In genomic region chr2:239389414-239390329, GRCh38 we compare ENCODE assay signal across 23 cellular contexts.
"Had no signal": no experiment of that assay in that cellular context is flagged by ENCODE, and none has a peak within 500 bp of the region (broad histone marks: within the 10 kb centered on the region; RNA-seq: fewer than 3 reads in every experiment).

No MANE protein-coding gene starts in this region.

- DNase-seq: activated CD4-positive, alpha-beta T cell treated with anti-CD3 and anti-CD28 coated beads for 1 hour; activated CD4-positive, alpha-beta T cell treated with anti-CD3 and anti-CD28 coated beads, Interleukin-2, amount 50 U/mL, for 1 hour; activated CD8-positive, alpha-beta T cell treated with anti-CD3 and anti-CD28 coated beads, Interleukin-2, amount 10 ng/mL, durations not matched to agents 7 days and 5 days; activated naive CD4-positive, alpha-beta T cell; activated naive CD8-positive, alpha-beta T cell treated with anti-CD3 and anti-CD28 coated beads for 36 hours; amygdala; caudate nucleus; dermis blood vessel endothelial cell; effector memory CD4-positive, alpha-beta T cell; foreskin keratinocyte; left ventricle myocardium inferior; stimulated activated CD4-positive, alpha-beta T cell treated with anti-CD3 and anti-CD28 coated beads, Interleukin-2, amount 100 ng/mL, for 48 hours; stimulated activated CD8-positive, alpha-beta memory T cell treated with anti-CD3 and anti-CD28 coated beads, Interleukin-4, amount 100 ng/mL, for 48 hours; stimulated activated naive B cell treated with anti-CD40 and anti-IgM and Interleukin-4, amounts not matched to agents 10 μg/mL and 1 μg/mL and 100 μg/mL, for 72 hours; T-cell; transverse colon; uterus had no signal

- H3K36me3 Mint-ChIP-seq: natural killer cell treated with Interleukin-12 subunit alpha and Interleukin-12 subunit beta and Interleukin-15 and Interleukin-18, amount 100 ng/mL, for 72 hours had no signal

- H3K27me3 Mint-ChIP-seq: activated naive CD8-positive, alpha-beta T cell treated with anti-CD3 and anti-CD28 coated beads for 36 hours; natural killer cell treated with Interleukin-12 subunit alpha and Interleukin-12 subunit beta and Interleukin-15 and Interleukin-18, amount 100 ng/mL, for 72 hours; stimulated activated naive B cell treated with anti-CD40 and anti-IgM and Interleukin-4, amounts not matched to agents 10 μg/mL and 1 μg/mL and 100 μg/mL, for 72 hours; T-cell had no signal

- H3K4me1 ChIP-seq: foreskin keratinocyte had no signal

- H3K27me3 ChIP-seq: foreskin keratinocyte, ovary, transverse colon, uterus had no signal

- FAIRE-seq: TTC549 had no signal

- H3K4me3 Mint-ChIP-seq: activated CD8-positive, alpha-beta T cell treated with anti-CD3 and anti-CD28 coated beads, Interleukin-2, amount 10 ng/mL, durations not matched to agents 7 days and 5 days; activated naive CD8-positive, alpha-beta T cell treated with anti-CD3 and anti-CD28 coated beads for 36 hours; activated T-helper 1 cell treated with anti-CD3 and anti-CD28 coated beads, Interleukin-12 subunit alpha, Interleukin-12 subunit beta, Interleukin-2, Interleukin-4 antibody, amounts not matched to agents 30 ng/mL and 10 ng/mL and 1 ng/mL, durations not matched to agents 14 hours and 24 hours and 36 hours; natural killer cell treated with Interleukin-12 subunit alpha and Interleukin-12 subunit beta and Interleukin-15 and Interleukin-18, amount 100 ng/mL, for 72 hours; stimulated activated naive B cell treated with anti-CD40 and anti-IgM and Interleukin-4, amounts not matched to agents 10 μg/mL and 1 μg/mL and 100 μg/mL, for 72 hours; T-cell had no signal

- H3K36me3 ChIP-seq: ovary, uterus had no signal

- H3K9me3 Mint-ChIP-seq: activated naive CD8-positive, alpha-beta T cell treated with anti-CD3 and anti-CD28 coated beads for 36 hours; activated T-helper 1 cell treated with anti-CD3 and anti-CD28 coated beads, Interleukin-12 subunit alpha, Interleukin-12 subunit beta, Interleukin-2, Interleukin-4 antibody, amounts not matched to agents 30 ng/mL and 10 ng/mL and 1 ng/mL, durations not matched to agents 14 hours and 24 hours and 36 hours; natural killer cell treated with Interleukin-12 subunit alpha and Interleukin-12 subunit beta and Interleukin-15 and Interleukin-18, amount 100 ng/mL, for 72 hours; stimulated activated naive B cell treated with anti-CD40 and anti-IgM and Interleukin-4, amounts not matched to agents 10 μg/mL and 1 μg/mL and 100 μg/mL, for 72 hours had no signal

- H3K9me3 ChIP-seq: left ventricle myocardium inferior, ovary, transverse colon, uterus had no signal

- H3K27ac Mint-ChIP-seq: activated CD8-positive, alpha-beta T cell treated with anti-CD3 and anti-CD28 coated beads, Interleukin-2, amount 10 ng/mL, durations not matched to agents 7 days and 5 days; activated naive CD8-positive, alpha-beta T cell treated with anti-CD3 and anti-CD28 coated beads for 36 hours; activated T-helper 1 cell treated with anti-CD3 and anti-CD28 coated beads, Interleukin-12 subunit alpha, Interleukin-12 subunit beta, Interleukin-2, Interleukin-4 antibody, amounts not matched to agents 30 ng/mL and 10 ng/mL and 1 ng/mL, durations not matched to agents 14 hours and 24 hours and 36 hours; natural killer cell treated with Interleukin-12 subunit alpha and Interleukin-12 subunit beta and Interleukin-15 and Interleukin-18, amount 100 ng/mL, for 72 hours; stimulated activated naive B cell treated with anti-CD40 and anti-IgM and Interleukin-4, amounts not matched to agents 10 μg/mL and 1 μg/mL and 100 μg/mL, for 72 hours; T-cell had no signal

- H3K4me3 ChIP-seq: left ventricle myocardium inferior, ovary, smooth muscle cell, transverse colon, uterus had no signal

- ATAC-seq: activated CD8-positive, alpha-beta T cell treated with anti-CD3 and anti-CD28 coated beads, Interleukin-2, amount 10 ng/mL, durations not matched to agents 7 days and 5 days; foreskin keratinocyte; natural killer cell treated with Interleukin-12 subunit alpha and Interleukin-12 subunit beta and Interleukin-15 and Interleukin-18, amount 100 ng/mL, for 72 hours; sciatic nerve; stimulated activated naive B cell treated with anti-CD40 and anti-IgM and Interleukin-4, amounts not matched to agents 10 μg/mL and 1 μg/mL and 100 μg/mL, for 72 hours; T-cell had no signal

- H3K27ac ChIP-seq: foreskin keratinocyte, ovary, transverse colon, uterus had no signal
